In genomic region chr6:155420492-155420891, GRCh38 we compare ENCODE assay signal across 1 cellular context.
TF ChIP-seq lines count a peak whose summit lies in the region.

No MANE protein-coding gene starts in this region.

TF ChIP-seq in GM12878, 131 proteins besides CTCF, POLR2A, EP300 and RAD21:
- no peak for TF ChIP-seq E2F4 (IDR thresholded peaks at IDR 0.05; ENCODE audit: low read depth, low read length)
- no peak for TF ChIP-seq SREBF1 (IDR thresholded peaks at IDR 0.05; ENCODE audit: low read length)
- TF ChIP-seq MXI1 (IDR thresholded peaks at IDR 0.05; ENCODE audit: low read depth, low read length) = no peak
- TF ChIP-seq BMI1 (IDR thresholded peaks at IDR 0.05; ENCODE audit: borderline replicate concordance) = no peak
- TF ChIP-seq BHLHE40 (IDR thresholded peaks at IDR 0.05; ENCODE audit: borderline replicate concordance in 1 of 2, low read depth in 2 of 2, low read length in 1 of 2) = no peak
- no peak for TF ChIP-seq RUNX3 (IDR thresholded peaks at IDR 0.05; ENCODE audit: low read length)
- no peak for TF ChIP-seq SMAD1 (IDR thresholded peaks at IDR 0.05; ENCODE audit: low read depth, partially characterized antibody)
- 0 out of 2 replicates have a peak, but pooled peaks have one; percentile 25 for TF ChIP-seq CREM (IDR thresholded peaks at IDR 0.05; ENCODE audit: low read depth)
